In the genomic region with DNA sequence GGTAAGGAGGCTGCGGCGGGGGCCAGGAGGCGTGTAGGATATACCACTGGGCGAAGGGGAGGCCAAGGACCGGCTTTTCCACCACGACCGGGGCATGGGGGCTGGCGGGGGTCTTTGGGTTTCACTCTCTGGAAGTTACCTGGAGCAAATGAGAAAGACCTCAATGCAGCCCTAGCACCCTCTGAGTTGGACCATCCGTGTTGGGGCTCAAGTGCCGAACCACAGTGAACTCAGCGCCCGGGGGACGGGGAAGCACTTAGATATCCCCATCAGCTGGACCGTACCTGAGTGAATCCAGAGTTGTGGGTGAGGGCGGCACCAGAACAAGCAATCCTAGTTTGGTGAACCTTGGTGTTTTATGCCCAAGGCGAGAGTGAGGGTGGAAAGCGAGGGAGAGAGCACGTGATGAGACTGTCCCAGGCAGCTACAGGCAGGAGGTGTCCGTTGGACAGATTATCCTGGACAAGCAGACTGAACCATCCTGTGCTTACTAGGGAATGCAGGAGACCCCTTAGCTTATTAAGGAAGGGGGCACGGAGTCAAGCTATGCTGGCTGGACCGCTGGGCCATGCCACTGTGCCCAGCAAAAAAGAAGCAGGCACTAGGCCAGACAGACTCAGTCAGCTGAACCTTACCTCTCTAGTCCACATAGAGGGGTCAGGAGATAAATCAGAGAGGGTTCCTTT, we compare ENCODE assay signal across 8 cellular contexts. TPM values are rescaled to one million over a fixed set of nuclear protein-coding genes. Genes with fewer than 3 reads are reported as not detected.
DNase-seq lines count a peak whose midpoint lies in the region; ATAC-seq and TF ChIP-seq lines count a peak whose summit lies in the region.

No MANE protein-coding gene starts in this region.

- H3K27me3 Mint-ChIP-seq in activated T-helper 17 cell treated with anti-CD3 and anti-CD28 coated beads, Interleukin-2, amount 50 U/mL, for 72 hours = no peaks in the 10 kb centered on the region

- H3K4me3 ChIP-seq in HFF-Myc (replicated peaks; ENCODE audit: low read depth, low read length) = peak overlapping the region; percentile 100
- H3K4me3 ChIP-seq in iPS DF 6.9 (ENCODE audit: low read length) = peak overlapping the region; percentile 75
- H3K4me3 ChIP-seq in spleen = peak overlapping the region; percentile 62 to 99 (median 92)

- H3K4me1 ChIP-seq in iPS DF 6.9 (ENCODE audit: control insufficient read depth, insufficient read depth, low read length) (no peaks in the 10 kb centered on the region; the same call in 1 of the 2 replicates), spleen (peaks cover 21 to 60% (median 42%) of the 10 kb centered on the region in 6 donors)

- H3K4me1 Mint-ChIP-seq in activated T-helper 17 cell treated with anti-CD3 and anti-CD28 coated beads, Interleukin-2, amount 50 U/mL, for 72 hours = peaks cover 8% of the 10 kb centered on the region

- intact Hi-C loops in spleen (cut with DNase I; ENCODE audit: low total_unique reads) = no loop called here

- TF ChIP-seq CTCF in HFF-Myc (IDR thresholded peaks at IDR 0.05; ENCODE audit: low read depth, low read length, missing control alignments) = no peak
- no peak for TF ChIP-seq CTCF in spleen (IDR thresholded peaks at IDR 0.05 in 8 of 11, conservative IDR thresholded peaks at IDR 0.05 in 3 of 11)

- no peaks in the 10 kb centered on the region for H3K27me3 ChIP-seq in iPS DF 6.9 (ENCODE audit: control insufficient read depth, insufficient read depth, low read length)
- H3K27me3 ChIP-seq in spleen (replicated peaks in 1 of 7) = no peaks in the 10 kb centered on the region

- peak; percentile 1 for ATAC-seq in activated T-helper 17 cell treated with anti-CD3 and anti-CD28 coated beads, Interleukin-2, amount 50 U/mL, for 72 hours (replicated peaks)
- no peak for ATAC-seq in GM21529 (IDR thresholded peaks at IDR 0.05; ENCODE audit: unreplicated experiment)

- DNase-seq in HFF-Myc (ENCODE audit: extremely low read depth, low read depth) (no peak), iPS DF 6.9 (ENCODE audit: low read depth, low spot score) (no peak), spleen (no peak), NCI-H526 treated with DMSO at 0.1 percent for 48 hours (lab: John Stamatoyannopoulos, UW) (no peak), GF-D8 (lab: John Stamatoyannopoulos, UW) (no peak)
- DNase-seq in NK-92 treated with Interleukin-12 subunit alpha and Interleukin-12 subunit beta, amount 100 ng/mL, for 24 hours (lab: John Stamatoyannopoulos, UW) = no peak

- H3K4me3 Mint-ChIP-seq in activated T-helper 17 cell treated with anti-CD3 and anti-CD28 coated beads, Interleukin-2, amount 50 U/mL, for 72 hours = peak overlapping the region; percentile 89

- WGBS in iPS DF 6.9 (ENCODE audit: insufficient coverage, insufficient read length) = no CpG with 5 or more reads among the region's 21 CpGs
- 7 to 11% (median 10%) methylated on average over 19 to 21 of the region's 21 CpGs for WGBS in spleen, 5 donors

- H3K36me3 ChIP-seq in iPS DF 6.9 (ENCODE audit: control insufficient read depth, insufficient read depth, low read length) (no peaks in the 10 kb centered on the region), spleen (peaks cover 0 to 46% (median 16%) of the 10 kb centered on the region in 6 donors)

- H3K27ac Mint-ChIP-seq in activated T-helper 17 cell treated with anti-CD3 and anti-CD28 coated beads, Interleukin-2, amount 50 U/mL, for 72 hours = peak overlapping the region; percentile 96

- peaks cover 63% of the 10 kb centered on the region for H3K36me3 Mint-ChIP-seq in activated T-helper 17 cell treated with anti-CD3 and anti-CD28 coated beads, Interleukin-2, amount 50 U/mL, for 72 hours (ENCODE audit: low read depth)

- no peaks in the 10 kb centered on the region for H3K9me3 Mint-ChIP-seq in activated T-helper 17 cell treated with anti-CD3 and anti-CD28 coated beads, Interleukin-2, amount 50 U/mL, for 72 hours

- H3K27ac ChIP-seq in iPS DF 6.9 (ENCODE audit: low read length) = no peak overlapping the region
- peak overlapping the region; percentile 90 to 94 (median 92) for H3K27ac ChIP-seq in spleen

- TF ChIP-seq POLR2A in spleen (IDR thresholded peaks at IDR 0.05) = no peak

- no peaks in the 10 kb centered on the region for H3K9me3 ChIP-seq in iPS DF 6.9 (ENCODE audit: control insufficient read depth, insufficient read depth, low read length)
- H3K9me3 ChIP-seq in spleen = no peaks in the 10 kb centered on the region

RNA-seq across cellular contexts. Expression of a gene that starts 0.5 kb away (rescaled TPM):
- total RNA-seq in activated T-helper 17 cell treated with anti-CD3 and anti-CD28 coated beads, Interleukin-2, amount 50 U/mL, for 72 hours = 10 to 100 TPM; 37.7 to 66.6 TPM
- total RNA-seq in spleen = 10 to 100 TPM; 32.7 to 50.7 (median 38.4) TPM
- polyA plus RNA-seq in spleen = 10 to 100 TPM; 35.4 to 68.0 (median 52.8) TPM

RNA-seq across cellular contexts. Expression of a gene that starts 3.3 kb away (rescaled TPM):
- 100 to 1,000 TPM; 135 to 172 TPM for total RNA-seq in activated T-helper 17 cell treated with anti-CD3 and anti-CD28 coated beads, Interleukin-2, amount 50 U/mL, for 72 hours
- total RNA-seq in spleen = 100 to 1,000 TPM; 127 to 225 (median 150) TPM
- polyA plus RNA-seq in spleen = 100 to 1,000 TPM; 346 to 403 (median 386) TPM

RNA-seq across cellular contexts. Expression of a gene that starts 13.8 kb away (rescaled TPM):
- not detected for total RNA-seq in activated T-helper 17 cell treated with anti-CD3 and anti-CD28 coated beads, Interleukin-2, amount 50 U/mL, for 72 hours
- not detected for total RNA-seq in spleen
- not detected for polyA plus RNA-seq in spleen

RNA-seq across cellular contexts. Expression of a gene that starts 14.1 kb away (rescaled TPM):
- 100 to 1,000 TPM in 1 of 2 donors, 10 to 100 TPM in 1; 71.9 to 106 TPM for total RNA-seq in activated T-helper 17 cell treated with anti-CD3 and anti-CD28 coated beads, Interleukin-2, amount 50 U/mL, for 72 hours
- total RNA-seq in spleen = 10 to 100 TPM; 47.5 to 83.6 (median 61.5) TPM
- 10 to 100 TPM; 15.8 to 30.4 (median 22.9) TPM for polyA plus RNA-seq in spleen

RNA-seq across cellular contexts. Expression of a gene that starts 37.5 kb away (rescaled TPM):
- total RNA-seq in activated T-helper 17 cell treated with anti-CD3 and anti-CD28 coated beads, Interleukin-2, amount 50 U/mL, for 72 hours = 10 to 100 TPM; 22.5 to 44.4 TPM
- 10 to 100 TPM; 14.8 to 27.4 (median 25.2) TPM for total RNA-seq in spleen
- 10 to 100 TPM in 2 of 3 donors, 1 to 10 TPM in 1; 7.1 to 24.3 (median 20.5) TPM for polyA plus RNA-seq in spleen
